17 cellular contexts compared by ENCODE assay signal in genomic region chr7:115146148-115146547, GRCh38.
A peak's percentile ranks its signal among the peaks of the same experiment; 100 is the strongest.
DNase-seq lines count a peak whose midpoint lies in the region; ATAC-seq and TF ChIP-seq lines count a peak whose summit lies in the region.
"Had no signal": no experiment of that assay in that cellular context is flagged by ENCODE, and none has a peak within 500 bp of the region (broad histone marks: within the 10 kb centered on the region; RNA-seq: fewer than 3 reads in every experiment).

No MANE protein-coding gene starts in this region.

- RAD21 ChIA-PET in HCT116 (lab: Charles Lee; ENCODE audit: low non-redundant PET in 1 of 2, low total read pairs in 2 of 2, uncharacterized antibody in 2 of 2, unreplicated experiment in 2 of 2) = no interaction called here

- H3K4me1 ChIP-seq in HCT116 (ENCODE audit: control insufficient read depth in 1 of 2, insufficient read depth in 2 of 2, low read length in 2 of 2) (peaks cover 10% of the 10 kb centered on the region in 2 experiments; a peak in 3 of 4 replicates), RWPE2 (ENCODE audit: insufficient read depth, poor library complexity, severe bottlenecking) (peaks cover 21% of the 10 kb centered on the region), subcutaneous abdominal adipose tissue (ENCODE audit: control insufficient read depth in 5 of 5, insufficient read depth in 5 of 5, low read length in 5 of 5) (peaks cover 0 to 16% (median 9%) of the 10 kb centered on the region in 5 donors)
- H3K4me1 ChIP-seq: breast epithelium, sigmoid colon had no signal

- BruUV-seq in HCT116 (replicated peaks; lab: Mats Ljungman, UMichigan) = no TSS peak

- TF ChIP-seq POLR2A in HCT116 (IDR thresholded peaks at IDR 0.05; ENCODE audit: borderline replicate concordance, extremely low read depth, insufficient read depth, insufficient read length) = no peak

- peak overlapping the region; percentile 12 for H3K4me2 ChIP-seq in HCT116 (ENCODE audit: low read length)

- H3K4me3 ChIP-seq in HCT116 (replicated peaks in 1 of 2; ENCODE audit: low read depth in 1 of 2, low read length in 2 of 2) (no peak overlapping the region), RWPE2 (ENCODE audit: severe bottlenecking) (no peak overlapping the region), kidney epithelial cell (ENCODE audit: low read depth, low read length) (no peak overlapping the region), subcutaneous abdominal adipose tissue (ENCODE audit: low read depth in 1 of 5, low read length in 5 of 5) (no peak overlapping the region)
- H3K4me3 ChIP-seq: breast epithelium, mucosa of descending colon, sigmoid colon had no signal

- peak overlapping the region; percentile 64 for H2AFZ ChIP-seq in HCT116 (ENCODE audit: low read depth, low read length, poor library complexity, severe bottlenecking)

- no peak overlapping the region for H3K9ac ChIP-seq in HCT116 (ENCODE audit: low read length)
- H3K9ac ChIP-seq in subcutaneous abdominal adipose tissue (ENCODE audit: low read length in 5 of 5) = peak overlapping the region in 1 of 5 donors; percentile 73

- CTCF ChIA-PET in HCT116 (lab: Charles Lee) = no interaction called here

- POLR2A ChIA-PET in HCT116 (lab: Charles Lee) = no interaction called here

- intact Hi-C loops in HCT116 (cut with micrococcal nuclease) (no loop called here), cardiac septum (cut with DNase I) (no loop called here), Right ventricle myocardium inferior (cut with DNase I) (no loop called here)

- ATAC-seq in HCT116 (no peak), RWPE2 (ENCODE audit: low read depth) (peak; percentile 96), GM19328 (IDR thresholded peaks at IDR 0.05; ENCODE audit: unreplicated experiment) (no peak), Right ventricle myocardium inferior (no peak)
- ATAC-seq: activated CD8-positive, alpha-beta T cell treated with anti-CD3 and anti-CD28 coated beads, Interleukin-2, amount 10 ng/mL, durations not matched to agents 7 days and 5 days; mucosa of descending colon; T-cell had no signal

- H3K27me3 ChIP-seq in HCT116 (ENCODE audit: insufficient read depth, low read length) (no peaks in the 10 kb centered on the region), RWPE2 (ENCODE audit: insufficient read depth, poor library complexity, severe bottlenecking) (no peaks in the 10 kb centered on the region), kidney epithelial cell (ENCODE audit: control insufficient read depth, insufficient read depth, low read length) (no peaks in the 10 kb centered on the region), subcutaneous abdominal adipose tissue (ENCODE audit: control insufficient read depth in 5 of 5, insufficient read depth in 4 of 5, low read length in 5 of 5) (no peaks in the 10 kb centered on the region)
- H3K27me3 ChIP-seq: breast epithelium, sigmoid colon had no signal

- peak; percentile 7 for DNase-seq in HCT116 (ENCODE audit: low read depth, low spot score)
- DNase-seq in RWPE2 (ENCODE audit: low spot score) = peak; percentile 66
- DNase-seq in kidney epithelial cell (ENCODE audit: low read depth) = peak; percentile 5
- no peak for DNase-seq in cardiac septum (ENCODE audit: low spot score)
- DNase-seq in Right ventricle myocardium inferior (ENCODE audit: missing footprints) = no peak
- DNase-seq: activated CD8-positive, alpha-beta T cell treated with anti-CD3 and anti-CD28 coated beads, Interleukin-2, amount 10 ng/mL, durations not matched to agents 7 days and 5 days; activated T-cell treated with anti-CD3 and anti-CD28 coated beads, Interleukin-2, amount 50 U/mL, for 72 hours; head of caudate nucleus; KBM-7; mucosa of descending colon; NCI-H1105 treated with DMSO at 0.1 percent for 48 hours; sigmoid colon; T-cell had no signal

- H3K9me3 ChIP-seq in HCT116 (ENCODE audit: control insufficient read depth in 1 of 2, insufficient read depth in 1 of 2, low read depth in 1 of 2, low read length in 2 of 2) (no peaks in the 10 kb centered on the region), RWPE2 (ENCODE audit: severe bottlenecking) (no peaks in the 10 kb centered on the region), subcutaneous abdominal adipose tissue (ENCODE audit: control insufficient read depth in 5 of 5, low read length in 5 of 5) (no peaks in the 10 kb centered on the region)
- H3K9me3 ChIP-seq: breast epithelium, mucosa of descending colon, sigmoid colon had no signal

- no peaks in the 10 kb centered on the region for H3K9me2 ChIP-seq in HCT116 (ENCODE audit: insufficient read depth)

- H4K20me1 ChIP-seq in HCT116 (ENCODE audit: insufficient read depth) = no peaks in the 10 kb centered on the region

- no peaks in the 10 kb centered on the region for H3K79me2 ChIP-seq in HCT116 (ENCODE audit: insufficient read depth, low read length)

- TF ChIP-seq RAD21 in HCT116 (IDR thresholded peaks at IDR 0.05; ENCODE audit: low read depth) = no peak

- TF ChIP-seq CTCF in HCT116 (IDR thresholded peaks at IDR 0.05 in 2 of 3, conservative IDR thresholded peaks at IDR 0.05 in 1 of 3; ENCODE audit: borderline replicate concordance in 1 of 3, insufficient read depth in 1 of 3, low read depth in 2 of 3, low read length in 2 of 3) (no peak), RWPE2 (IDR thresholded peaks at IDR 0.05; ENCODE audit: poor library complexity, severe bottlenecking) (no peak), kidney epithelial cell (IDR thresholded peaks at IDR 0.05; ENCODE audit: insufficient read depth, low read length, poor library complexity, severe bottlenecking) (no peak)

- H3K36me3 ChIP-seq in HCT116 (ENCODE audit: control insufficient read depth in 1 of 2, insufficient read depth in 2 of 2, low read length in 2 of 2) (no peaks in the 10 kb centered on the region), RWPE2 (ENCODE audit: low read depth) (no peaks in the 10 kb centered on the region), kidney epithelial cell (ENCODE audit: control insufficient read depth, insufficient read depth, low read length) (no peaks in the 10 kb centered on the region), subcutaneous abdominal adipose tissue (ENCODE audit: control insufficient read depth in 5 of 5, insufficient read depth in 5 of 5, low read length in 5 of 5) (no peaks in the 10 kb centered on the region)
- H3K36me3 ChIP-seq: breast epithelium, sigmoid colon had no signal

- H3K27ac ChIP-seq in HCT116 (ENCODE audit: low read depth, low read length) (no peak overlapping the region), RWPE2 (ENCODE audit: poor library complexity, severe bottlenecking) (peak overlapping the region; percentile 92), subcutaneous abdominal adipose tissue (ENCODE audit: low read depth, low read length) (peak overlapping the region; percentile 89)
- H3K27ac ChIP-seq: breast epithelium, HL-60, sigmoid colon had no signal

TF ChIP-seq in HCT116, 20 proteins besides CTCF, POLR2A, EP300 and RAD21 (continues in another document):
- TF ChIP-seq CBX3 (IDR thresholded peaks at IDR 0.05; ENCODE audit: low read depth) (no peak), ZNF274 (IDR thresholded peaks at IDR 0.05; ENCODE audit: low read depth, low read length) (no peak), JUND (IDR thresholded peaks at IDR 0.05) (peak; percentile 16; the same call in 1 of the 2 replicates), YY1 (IDR thresholded peaks at IDR 0.05; ENCODE audit: extremely low read depth, insufficient replicate concordance, low read depth, low read length) (no peak), EZH2phosphoT487 (IDR thresholded peaks at IDR 0.05; ENCODE audit: borderline replicate concordance) (no peak), REST (IDR thresholded peaks at IDR 0.05; ENCODE audit: low read depth) (no peak), SIN3A (IDR thresholded peaks at IDR 0.05; ENCODE audit: low read depth) (no peak), POLR2AphosphoS5 (IDR thresholded peaks at IDR 0.05; ENCODE audit: low read depth, low read length) (no peak), FOSL1 (IDR thresholded peaks at IDR 0.05; ENCODE audit: low read depth) (no peak), SRF (IDR thresholded peaks at IDR 0.05; ENCODE audit: low read depth) (no peak), EGR1 (IDR thresholded peaks at IDR 0.05; ENCODE audit: low read depth) (no peak), SP1 (IDR thresholded peaks at IDR 0.05; ENCODE audit: low read depth) (peak; percentile 19; the same call in 1 of the 2 replicates), TCF7L2 (IDR thresholded peaks at IDR 0.05; ENCODE audit: borderline replicate concordance, extremely low read depth, insufficient read depth, insufficient read length) (no peak)

Comparison
In these comparisons a context has a peak if more than half of its experiments do, and no peak if none do; other contexts are left out.
1. DNase-seq: peak in HCT116 (single experiment), RWPE2 (single experiment) and kidney epithelial cell (single experiment); none in cardiac septum (single experiment) and Right ventricle myocardium inferior (single experiment).